Comparison of ENCODE assay signal across 13 cellular contexts in the genomic region with DNA sequence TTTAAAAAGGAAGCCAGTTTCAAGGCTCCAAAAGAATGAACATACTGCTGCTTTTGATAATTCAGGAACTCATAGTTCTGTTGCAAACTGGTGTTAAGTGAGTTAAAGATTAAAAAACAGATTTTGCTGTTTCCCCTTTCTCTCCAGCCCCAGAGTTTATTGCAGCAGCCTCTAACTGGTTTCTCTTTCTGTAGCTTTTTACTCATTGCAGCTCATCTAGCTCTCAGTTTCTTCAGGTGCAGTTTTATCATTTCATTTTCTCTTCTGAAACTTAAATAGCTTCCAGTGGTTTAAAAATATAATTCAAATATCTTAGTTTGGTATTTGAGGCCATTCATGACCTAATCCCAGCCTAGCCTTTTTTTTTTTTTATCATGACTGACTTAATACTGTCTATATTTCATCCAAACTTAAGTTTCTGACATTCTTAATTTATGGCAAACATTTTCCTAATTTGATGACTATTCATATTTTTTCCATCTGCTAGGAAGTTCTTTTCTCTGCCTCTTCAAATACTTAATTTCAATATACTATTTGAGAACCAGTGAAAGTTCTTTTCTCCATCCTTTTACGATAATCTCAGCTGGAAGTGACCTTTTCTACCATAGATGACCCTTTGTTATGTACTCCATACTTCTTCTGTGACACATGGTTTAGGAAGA.
DNase-seq lines count a peak whose midpoint lies in the region; ATAC-seq and TF ChIP-seq lines count a peak whose summit lies in the region.
"Had no signal": no experiment of that assay in that cellular context is flagged by ENCODE, and none has a peak within 500 bp of the region (broad histone marks: within the 10 kb centered on the region; RNA-seq: fewer than 3 reads in every experiment).

No MANE protein-coding gene starts in this region.

- H3K27ac Mint-ChIP-seq in type B pancreatic cell: no peak overlapping the region
- H3K27ac Mint-ChIP-seq: activated CD4-positive, alpha-beta memory T cell treated with anti-CD3 and anti-CD28 coated beads, Interleukin-2, amount 10 ng/mL, durations not matched to agents 7 days and 5 days had no signal

- no peaks in the 10 kb centered on the region for H3K27me3 Mint-ChIP-seq in type B pancreatic cell
- H3K27me3 Mint-ChIP-seq: activated CD4-positive, alpha-beta memory T cell treated with anti-CD3 and anti-CD28 coated beads, Interleukin-2, amount 10 ng/mL, durations not matched to agents 7 days and 5 days had no signal

- H3K4me1 Mint-ChIP-seq in type B pancreatic cell (ENCODE audit: unreplicated experiment): no peaks in the 10 kb centered on the region
- H3K4me1 Mint-ChIP-seq: activated CD4-positive, alpha-beta memory T cell treated with anti-CD3 and anti-CD28 coated beads, Interleukin-2, amount 10 ng/mL, durations not matched to agents 7 days and 5 days had no signal

- H3K9me3 Mint-ChIP-seq in type B pancreatic cell: no peaks in the 10 kb centered on the region

- DNase-seq in NCI-H2029 treated with DMSO at 0.1 percent for 48 hours (lab: John Stamatoyannopoulos, UW): no peak
- no peak for DNase-seq in OCI-M2 (lab: John Stamatoyannopoulos, UW; ENCODE audit: unreplicated experiment)
- DNase-seq in DMS153 treated with DMSO at 0.1 percent for 48 hours (lab: John Stamatoyannopoulos, UW; ENCODE audit: unreplicated experiment): no peak
- DNase-seq in type B pancreatic cell (ENCODE audit: extremely low spot score, unreplicated experiment): no peak
- DNase-seq: activated CD4-positive, alpha-beta memory T cell treated with anti-CD3 and anti-CD28 coated beads, Interleukin-2, amount 10 ng/mL, durations not matched to agents 7 days and 5 days; AML-193; GDM1; islet precursor cell; NCI-H1092 had no signal

- TF ChIP-seq CTCF in type B pancreatic cell (conservative IDR thresholded peaks at IDR 0.05): no peak

- H3K36me3 Mint-ChIP-seq in type B pancreatic cell: no peaks in the 10 kb centered on the region

- ATAC-seq in GM18511 (IDR thresholded peaks at IDR 0.05; ENCODE audit: unreplicated experiment) (peak; percentile 90), GM19468 (IDR thresholded peaks at IDR 0.05; ENCODE audit: extremely low read depth, unreplicated experiment) (peak; percentile 85), HG02870 (IDR thresholded peaks at IDR 0.05; ENCODE audit: unreplicated experiment) (peak; percentile 75), HG03460 (IDR thresholded peaks at IDR 0.05; ENCODE audit: unreplicated experiment) (peak; percentile 90)

- no peak overlapping the region for H3K4me3 Mint-ChIP-seq in type B pancreatic cell
- H3K4me3 Mint-ChIP-seq: activated CD4-positive, alpha-beta memory T cell treated with anti-CD3 and anti-CD28 coated beads, Interleukin-2, amount 10 ng/mL, durations not matched to agents 7 days and 5 days had no signal
